In genomic region chr20:40848530-40848929, GRCh38 we compare ENCODE assay signal across 19 cellular contexts.
A peak's percentile ranks its signal among the peaks of the same experiment; 100 is the strongest.
DNase-seq lines count a peak whose midpoint lies in the region; ATAC-seq, FAIRE-seq and TF ChIP-seq lines count a peak whose summit lies in the region.
"Had no signal": no experiment of that assay in that cellular context is flagged by ENCODE, and none has a peak within 500 bp of the region (broad histone marks: within the 10 kb centered on the region; RNA-seq: fewer than 3 reads in every experiment).

No MANE protein-coding gene starts in this region.

- H3K4me2 ChIP-seq in neural progenitor cell = peak overlapping the region; percentile 15
- H3K4me2 ChIP-seq: A549, GM23338, KMS-11 had no signal

- no peaks in the 10 kb centered on the region for H3F3A ChIP-seq in neural progenitor cell (ENCODE audit: low read depth)

- no peak overlapping the region for H3K4me3 ChIP-seq in A673 (ENCODE audit: low read depth, low read length, poor library complexity, severe bottlenecking)
- no peak overlapping the region for H3K4me3 ChIP-seq in neural progenitor cell
- H3K4me3 ChIP-seq: A549, GM23338, Peyer's patch had no signal

- H4K20me1 ChIP-seq in neural progenitor cell (ENCODE audit: low read depth) = no peaks in the 10 kb centered on the region

- peaks cover 19% of the 10 kb centered on the region for H3K27me3 Mint-ChIP-seq in brain
- peaks cover 2% of the 10 kb centered on the region for H3K27me3 Mint-ChIP-seq in neural progenitor cell (ENCODE audit: insufficient read depth, low read depth)
- H3K27me3 Mint-ChIP-seq in T-helper 2 cell treated with Interferon-gamma antibody and Interleukin-4, amounts not matched to agents 5 μg/mL and 100 μg/mL, for 36 hours (ENCODE audit: low read depth) = no peaks in the 10 kb centered on the region

- no peaks in the 10 kb centered on the region for H3K36me3 ChIP-seq in A673 (ENCODE audit: insufficient read depth, low read length, poor library complexity, severe bottlenecking)
- no peaks in the 10 kb centered on the region for H3K36me3 ChIP-seq in neural progenitor cell
- H3K36me3 ChIP-seq: Peyer's patch had no signal

- no peaks in the 10 kb centered on the region for H3K79me2 ChIP-seq in neural progenitor cell (ENCODE audit: low read depth)

- CTCF ChIA-PET in A673 (lab: Charles Lee) = no interaction called here

- H2AFZ ChIP-seq in neural progenitor cell (replicated peaks) = no peak overlapping the region
- H2AFZ ChIP-seq: GM23338 had no signal

- H3K27me3 ChIP-seq in A673 (replicated peaks; ENCODE audit: insufficient read depth, low read depth, low read length, poor library complexity) (peaks cover 23% of the 10 kb centered on the region), neural progenitor cell (no peaks in the 10 kb centered on the region)
- H3K27me3 ChIP-seq: Peyer's patch had no signal

- H3K4me1 Mint-ChIP-seq in brain (peaks cover 53% of the 10 kb centered on the region), neural progenitor cell (peaks cover 24% of the 10 kb centered on the region)
- H3K4me1 Mint-ChIP-seq in T-helper 2 cell treated with Interferon-gamma antibody and Interleukin-4, amounts not matched to agents 5 μg/mL and 100 μg/mL, for 36 hours (ENCODE audit: low read depth) = no peaks in the 10 kb centered on the region

- peak overlapping the region in 4 of 5 experiments; percentile 13 to 96 (median 75) for H3K27ac Mint-ChIP-seq in brain
- no peak overlapping the region for H3K27ac Mint-ChIP-seq in neural progenitor cell
- H3K27ac Mint-ChIP-seq in T-helper 2 cell treated with Interferon-gamma antibody and Interleukin-4, amounts not matched to agents 5 μg/mL and 100 μg/mL, for 36 hours = no peak overlapping the region
- H3K27ac Mint-ChIP-seq: GM23338 had no signal

- intact Hi-C loops in A673 (cut with micrococcal nuclease; ENCODE audit: unreplicated experiment) = no loop called here

- FAIRE-seq in D721Med (lab: Jason Lieb, UNC) = no peak
- FAIRE-seq: A549, GM12892, HepG2 had no signal

- H3K9me3 ChIP-seq in A673 (ENCODE audit: low read depth, low read length, poor library complexity, severe bottlenecking) (no peaks in the 10 kb centered on the region), neural progenitor cell (ENCODE audit: low read depth) (no peaks in the 10 kb centered on the region)
- H3K9me3 ChIP-seq: A549, Peyer's patch had no signal

- no TSS peak for BruUV-seq in A673 (replicated peaks; lab: Mats Ljungman, UMichigan)

- H3K4me3 Mint-ChIP-seq in brain (peak overlapping the region in 2 of 5 experiments; percentile 2 to 24), neural progenitor cell (no peak overlapping the region)
- H3K4me3 Mint-ChIP-seq in T-helper 2 cell treated with Interferon-gamma antibody and Interleukin-4, amounts not matched to agents 5 μg/mL and 100 μg/mL, for 36 hours = no peak overlapping the region
- H3K4me3 Mint-ChIP-seq: GM23338 had no signal

- no peak for ATAC-seq in GM19328 (IDR thresholded peaks at IDR 0.05; ENCODE audit: unreplicated experiment)
- ATAC-seq: A549, GM23338, HepG2 had no signal

- DNase-seq in A673 (ENCODE audit: low spot score) (peak; percentile 18), NCI-H1694 treated with DMSO at 0.1 percent for 48 hours (lab: John Stamatoyannopoulos, UW) (peak; percentile 26), neural progenitor cell (ENCODE audit: low spot score) (no peak), D721Med (ENCODE audit: insufficient read length, low spot score) (no peak)
- DNase-seq in T-helper 2 cell treated with Interferon-gamma antibody and Interleukin-4, amounts not matched to agents 5 μg/mL and 100 μg/mL, for 36 hours (ENCODE audit: low spot score) = no peak
- DNase-seq: C1 segment of cervical spinal cord, DMS153, NCI-H1048, NCI-H1930, NCI-H510A, Peyer's patch, Right ventricle myocardium superior had no signal

- H3K27ac ChIP-seq in A673 (ENCODE audit: low read depth, low read length, poor library complexity, severe bottlenecking) (no peak overlapping the region), neural progenitor cell (no peak overlapping the region)
- H3K27ac ChIP-seq: A549, KMS-11, Peyer's patch had no signal

- peaks cover 0 to 21% (median 2%) of the 10 kb centered on the region in 5 experiments for H3K9me3 Mint-ChIP-seq in brain
- peaks cover 3% of the 10 kb centered on the region for H3K9me3 Mint-ChIP-seq in neural progenitor cell
- H3K9me3 Mint-ChIP-seq in T-helper 2 cell treated with Interferon-gamma antibody and Interleukin-4, amounts not matched to agents 5 μg/mL and 100 μg/mL, for 36 hours = no peaks in the 10 kb centered on the region
- H3K9me3 Mint-ChIP-seq: GM23338 had no signal

- H3K36me3 Mint-ChIP-seq in brain (no peaks in the 10 kb centered on the region), neural progenitor cell (no peaks in the 10 kb centered on the region)
- no peaks in the 10 kb centered on the region for H3K36me3 Mint-ChIP-seq in T-helper 2 cell treated with Interferon-gamma antibody and Interleukin-4, amounts not matched to agents 5 μg/mL and 100 μg/mL, for 36 hours (ENCODE audit: low read depth)

- TF ChIP-seq CTCF in A673 (conservative IDR thresholded peaks at IDR 0.05; ENCODE audit: low read depth, low read length) (no peak), brain (conservative IDR thresholded peaks at IDR 0.05) (no peak), neural progenitor cell (IDR thresholded peaks at IDR 0.05) (no peak), D721Med (IDR thresholded peaks at IDR 0.05; ENCODE audit: insufficient read depth, missing control alignments) (no peak)

- POLR2A ChIA-PET in A673 (lab: Charles Lee; ENCODE audit: low non-redundant PET) = no interaction called here

- no peak overlapping the region for H3K9ac ChIP-seq in neural progenitor cell
- H3K9ac ChIP-seq: KMS-11 had no signal

- H3K4me1 ChIP-seq in A673 (ENCODE audit: insufficient read depth, low read length, poor library complexity, severe bottlenecking) (peaks cover 28% of the 10 kb centered on the region), neural progenitor cell (peaks cover 6% of the 10 kb centered on the region)
- H3K4me1 ChIP-seq: A549, Peyer's patch had no signal

Comparison
In these comparisons a context has a peak if more than half of its experiments do, and no peak if none do; other contexts are left out.
1. DNase-seq: peak in A673 (single experiment) and NCI-H1694 treated with DMSO at 0.1 percent for 48 hours (single experiment); none in neural progenitor cell (single experiment), T-helper 2 cell treated with Interferon-gamma antibody and Interleukin-4, amounts not matched to agents 5 μg/mL and 100 μg/mL, for 36 hours (single experiment) and D721Med (single experiment).
2. H3K27ac Mint-ChIP-seq: peak in brain (4 of 5); none in neural progenitor cell (single experiment) and T-helper 2 cell treated with Interferon-gamma antibody and Interleukin-4, amounts not matched to agents 5 μg/mL and 100 μg/mL, for 36 hours (single experiment).